ENCODE assay signal across 17 cellular contexts in the genomic region with DNA sequence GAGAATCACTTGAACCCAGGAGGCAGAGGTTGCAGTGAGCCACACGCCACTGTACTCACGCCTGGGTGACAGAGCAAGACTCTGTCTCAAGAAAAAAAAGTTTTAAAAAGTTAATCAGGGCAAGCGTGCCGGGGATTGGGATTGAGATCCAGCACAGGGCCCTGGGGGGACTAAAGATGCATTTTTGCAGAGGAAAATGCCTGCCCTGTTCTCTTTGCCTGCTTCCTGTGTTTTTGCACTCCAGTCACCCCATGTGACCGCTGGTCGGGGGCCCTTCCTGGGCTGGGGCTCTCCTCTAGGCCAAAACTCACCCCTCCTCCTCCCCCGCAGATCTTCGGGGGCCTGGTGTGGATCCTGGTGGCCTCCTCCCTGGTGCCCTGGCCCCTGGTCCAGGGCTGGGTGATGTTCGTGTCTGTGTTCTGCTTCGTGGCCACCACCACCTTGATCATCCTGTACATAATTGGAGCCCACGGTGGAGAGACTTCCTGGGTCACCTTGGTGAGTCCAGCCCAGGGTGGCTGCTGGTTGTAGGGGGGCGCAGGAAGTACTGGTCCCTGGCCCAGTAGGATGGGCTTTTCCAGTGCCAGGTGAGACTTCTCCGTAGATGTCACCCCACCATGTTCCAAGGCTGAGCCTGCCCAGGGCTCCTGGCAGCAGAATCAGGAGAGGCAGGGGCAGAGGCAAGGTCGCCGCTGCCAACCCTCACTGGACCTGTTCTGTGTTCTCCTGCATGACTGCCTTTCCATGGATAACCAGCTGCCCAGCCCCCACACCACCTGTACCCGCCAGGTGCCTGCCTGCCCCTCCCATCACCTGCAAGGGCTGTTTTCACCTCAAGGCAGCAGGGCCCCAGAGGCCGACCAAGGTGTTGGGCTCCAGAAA. TPM values are rescaled to one million over a fixed set of nuclear protein-coding genes. Genes with fewer than 3 reads are reported as not detected.
DNase-seq lines count a peak whose midpoint lies in the region; ATAC-seq, FAIRE-seq and TF ChIP-seq lines count a peak whose summit lies in the region.
"Had no signal": no experiment of that assay in that cellular context is flagged by ENCODE, and none has a peak within 500 bp of the region (broad histone marks: within the 10 kb centered on the region; RNA-seq: fewer than 3 reads in every experiment).

No MANE protein-coding gene starts in this region.

- peak overlapping the region; percentile 50 for H3K27ac Mint-ChIP-seq in activated CD4-positive, alpha-beta T cell treated with anti-CD3 and anti-CD28 coated beads, Interleukin-2, amount 10 ng/mL, durations not matched to agents 24 days and 14 days
- H3K27ac Mint-ChIP-seq in activated CD8-positive, alpha-beta T cell treated with anti-CD3 and anti-CD28 coated beads for 36 hours, result peak overlapping the region; percentile 15
- H3K27ac Mint-ChIP-seq: nephron progenitor cell had no signal

- DNase-seq in activated CD4-positive, alpha-beta T cell treated with anti-CD3 and anti-CD28 coated beads, Interleukin-2, amount 10 ng/mL, durations not matched to agents 24 days and 14 days, result no peak
- DNase-seq in activated CD4-positive, alpha-beta T cell treated with anti-CD3 and anti-CD28 coated beads, Interleukin-2, amount 50 U/mL, for 4 hours, result no peak
- no peak for DNase-seq in GM12892 (ENCODE audit: insufficient read length)
- no peak for DNase-seq in activated CD8-positive, alpha-beta T cell treated with anti-CD3 and anti-CD28 coated beads for 36 hours
- no peak for DNase-seq in trophoblast cell
- DNase-seq in middle frontal gyrus (ENCODE audit: extremely low spot score, low spot score), result no peak
- no peak for DNase-seq in right cardiac atrium
- DNase-seq: activated CD4-positive, CD25-positive, alpha-beta regulatory T cell treated with anti-CD3 and anti-CD28 coated beads, Interleukin-2, amount 50 U/mL, for 72 hours; activated T-cell treated with anti-CD3 and anti-CD28 coated beads, Interleukin-2, amount 50 U/mL, for 48 hours; NCI-H446 treated with DMSO at 0.1 percent for 48 hours; nephron progenitor cell; stimulated activated CD4-positive, alpha-beta T cell treated with anti-CD3 and anti-CD28 coated beads, Interleukin-2, amount 100 ng/mL, for 24 hours; stimulated activated CD8-positive, alpha-beta memory T cell treated with anti-CD3 and anti-CD28 coated beads, Interleukin-4, amount 100 ng/mL, for 48 hours had no signal

- no peaks in the 10 kb centered on the region for H3K79me1 ChIP-seq in trophoblast cell (ENCODE audit: low read length)

- H2AFZ ChIP-seq in trophoblast cell (ENCODE audit: insufficient read depth, low read length, poor library complexity), result no peak overlapping the region

- H3K4ac ChIP-seq in trophoblast cell (ENCODE audit: low read depth, low read length), result no peak overlapping the region

- no peak overlapping the region for H2BK5ac ChIP-seq in trophoblast cell (ENCODE audit: low read depth, low read length, poor library complexity)

- ATAC-seq in activated CD8-positive, alpha-beta T cell treated with anti-CD3 and anti-CD28 coated beads for 36 hours, result no peak
- ATAC-seq in HG03439 (IDR thresholded peaks at IDR 0.05; ENCODE audit: unreplicated experiment) (no peak), right cardiac atrium (no peak)

- H3K9me3 ChIP-seq in trophoblast cell (ENCODE audit: insufficient read depth, low read depth, low read length) (peaks cover 2% of the 10 kb centered on the region), right cardiac atrium (ENCODE audit: control insufficient read depth, low read length) (no peaks in the 10 kb centered on the region)
- H3K9me3 ChIP-seq: vagina had no signal

- peak; percentile 30 for FAIRE-seq in GM12892 (lab: Jason Lieb, UNC)
- FAIRE-seq: H54 had no signal

- no peak overlapping the region for H3K14ac ChIP-seq in trophoblast cell (ENCODE audit: low read length)

- no CpG with 5 or more reads among the region's 17 CpGs for WGBS in trophoblast cell (ENCODE audit: extremely low coverage, insufficient coverage, insufficient read length)
- WGBS in right cardiac atrium, result 72% methylated on average over 17 of the region's 17 CpGs

- TF ChIP-seq CTCF in activated CD8-positive, alpha-beta T cell treated with anti-CD3 and anti-CD28 coated beads for 36 hours (IDR thresholded peaks at IDR 0.05), result no peak

- H3K36me3 ChIP-seq in trophoblast cell (ENCODE audit: control insufficient read depth in 1 of 2, insufficient read depth in 2 of 2, low read length in 2 of 2), result no peaks in the 10 kb centered on the region
- H3K36me3 ChIP-seq: vagina had no signal

- H3K36me3 Mint-ChIP-seq in activated CD4-positive, alpha-beta T cell treated with anti-CD3 and anti-CD28 coated beads, Interleukin-2, amount 10 ng/mL, durations not matched to agents 24 days and 14 days (ENCODE audit: low read depth), result peaks cover 79% of the 10 kb centered on the region
- peaks cover 24% of the 10 kb centered on the region for H3K36me3 Mint-ChIP-seq in activated CD8-positive, alpha-beta T cell treated with anti-CD3 and anti-CD28 coated beads for 36 hours (ENCODE audit: low read depth)

- CTCF ChIA-PET in activated CD8-positive, alpha-beta T cell treated with anti-CD3 and anti-CD28 coated beads for 36 hours (lab: Charles Lee), result interaction anchor here (1.0 to 12.1 kb wide), 2 partner anchors 26 to 29 kb away, joined by 4 to 131 read pairs; no protein-coding TSS in a partner anchor

- H3K4me2 ChIP-seq in trophoblast cell (ENCODE audit: low read length), result no peak overlapping the region

- no peaks in the 10 kb centered on the region for H3K27me3 Mint-ChIP-seq in activated CD4-positive, alpha-beta T cell treated with anti-CD3 and anti-CD28 coated beads, Interleukin-2, amount 10 ng/mL, durations not matched to agents 24 days and 14 days
- no peaks in the 10 kb centered on the region for H3K27me3 Mint-ChIP-seq in activated CD8-positive, alpha-beta T cell treated with anti-CD3 and anti-CD28 coated beads for 36 hours

- H3K9ac ChIP-seq in trophoblast cell (ENCODE audit: low read length), result no peak overlapping the region

- H3K4me1 ChIP-seq in trophoblast cell (ENCODE audit: control insufficient read depth in 1 of 2, insufficient read depth in 2 of 2, low read length in 2 of 2) (no peaks in the 10 kb centered on the region), right cardiac atrium (ENCODE audit: control insufficient read depth, insufficient read depth, low read length) (peaks cover 2% of the 10 kb centered on the region)

- H3K4me1 Mint-ChIP-seq in activated CD4-positive, alpha-beta T cell treated with anti-CD3 and anti-CD28 coated beads, Interleukin-2, amount 10 ng/mL, durations not matched to agents 24 days and 14 days, result peaks cover 71% of the 10 kb centered on the region
- H3K4me1 Mint-ChIP-seq in activated CD8-positive, alpha-beta T cell treated with anti-CD3 and anti-CD28 coated beads for 36 hours (ENCODE audit: low read depth), result peaks cover 74% of the 10 kb centered on the region

- H2BK120ac ChIP-seq in trophoblast cell (ENCODE audit: insufficient read depth, low read length, poor library complexity), result no peak overlapping the region

- intact Hi-C loops in activated CD4-positive, alpha-beta T cell treated with anti-CD3 and anti-CD28 coated beads, Interleukin-2, amount 10 ng/mL, durations not matched to agents 24 days and 14 days (cut with micrococcal nuclease), result no loop called here
- intact Hi-C loops in activated CD8-positive, alpha-beta T cell treated with anti-CD3 and anti-CD28 coated beads for 36 hours (cut with micrococcal nuclease), result no loop called here
- intact Hi-C loops in right cardiac atrium (cut with DNase I), result no loop called here

- H3K23ac ChIP-seq in trophoblast cell (ENCODE audit: low read length), result no peak overlapping the region

- no peaks in the 10 kb centered on the region for H3K27me3 ChIP-seq in trophoblast cell (ENCODE audit: insufficient read depth, low read length)
- no peaks in the 10 kb centered on the region for H3K27me3 ChIP-seq in right cardiac atrium (ENCODE audit: control insufficient read depth, insufficient read depth)
- H3K27me3 ChIP-seq: vagina had no signal

- H3K18ac ChIP-seq in trophoblast cell (ENCODE audit: low read length), result no peak overlapping the region

- TF ChIP-seq POLR2A in GM12892 (IDR thresholded peaks at IDR 0.05; ENCODE audit: low read depth, low read length), result no peak

- H2AK5ac ChIP-seq in trophoblast cell (ENCODE audit: low read length), result no peak overlapping the region

- no peak overlapping the region for H4K8ac ChIP-seq in trophoblast cell (ENCODE audit: low read depth, low read length)

- no peak overlapping the region for H4K12ac ChIP-seq in trophoblast cell (ENCODE audit: low read depth, low read length)

- POLR2A ChIA-PET in activated CD8-positive, alpha-beta T cell treated with anti-CD3 and anti-CD28 coated beads for 36 hours (lab: Charles Lee), result interaction anchor here (0.8 to 2.0 kb wide), 3 partner anchors 24 to 74 kb away, joined by 3 to 4 read pairs (median 4); no protein-coding TSS in a partner anchor

- no peak overlapping the region for H4K91ac ChIP-seq in trophoblast cell (ENCODE audit: low read depth, low read length)

- H3K4me3 Mint-ChIP-seq in activated CD4-positive, alpha-beta T cell treated with anti-CD3 and anti-CD28 coated beads, Interleukin-2, amount 10 ng/mL, durations not matched to agents 24 days and 14 days, result no peak overlapping the region
- no peak overlapping the region for H3K4me3 Mint-ChIP-seq in activated CD8-positive, alpha-beta T cell treated with anti-CD3 and anti-CD28 coated beads for 36 hours
- H3K4me3 Mint-ChIP-seq: nephron progenitor cell had no signal

- no peaks in the 10 kb centered on the region for H3K79me2 ChIP-seq in trophoblast cell (ENCODE audit: control insufficient read depth, insufficient read depth, low read length, poor library complexity)

- H2BK12ac ChIP-seq in trophoblast cell (ENCODE audit: low read length), result no peak overlapping the region

- H3K4me3 ChIP-seq in trophoblast cell (ENCODE audit: low read depth, low read length) (peak overlapping the region; percentile 14), right cardiac atrium (ENCODE audit: low read length) (no peak overlapping the region)
- H3K4me3 ChIP-seq: vagina had no signal

- no peak overlapping the region for H3K27ac ChIP-seq in trophoblast cell (ENCODE audit: low read depth, low read length)
- no peak overlapping the region for H3K27ac ChIP-seq in right cardiac atrium (ENCODE audit: low read length)
- H3K27ac ChIP-seq: RWPE1, vagina had no signal

- no peaks in the 10 kb centered on the region for H3K9me3 Mint-ChIP-seq in activated CD4-positive, alpha-beta T cell treated with anti-CD3 and anti-CD28 coated beads, Interleukin-2, amount 10 ng/mL, durations not matched to agents 24 days and 14 days
- H3K9me3 Mint-ChIP-seq in activated CD8-positive, alpha-beta T cell treated with anti-CD3 and anti-CD28 coated beads for 36 hours, result no peaks in the 10 kb centered on the region

RNA-seq across cellular contexts. Expression of a gene that starts 22.4 kb away (rescaled TPM):
- 166 and 167 TPM in 2 replicates for total RNA-seq in activated CD4-positive, alpha-beta T cell treated with anti-CD3 and anti-CD28 coated beads, Interleukin-2, amount 10 ng/mL, durations not matched to agents 24 days and 14 days
- 9.1 TPM for polyA plus RNA-seq in GM12892 (2012; ENCODE audit: missing spikeins)
- 10 to 100 TPM; 54.0 to 59.2 TPM for total RNA-seq in activated CD8-positive, alpha-beta T cell treated with anti-CD3 and anti-CD28 coated beads for 36 hours
- 0.04 and 0.08 TPM in 2 replicates for polyA plus RNA-seq in trophoblast cell (2013)
- total RNA-seq in right cardiac atrium, result 10 to 100 TPM in 1 of 4 donors, 1 to 10 TPM in 3; 4.5 to 15.5 (median 9.2) TPM
- 14.6 TPM for polyA plus RNA-seq in right cardiac atrium
